In genomic region chr16:51152691-51153261, GRCh38 we compare ENCODE assay signal across 10 cellular contexts. TPM values are rescaled to one million over a fixed set of nuclear protein-coding genes. Genes with fewer than 3 reads are reported as not detected.
DNase-seq lines count a peak whose midpoint lies in the region; TF ChIP-seq lines count a peak whose summit lies in the region.
"Had no signal": no experiment of that assay in that cellular context is flagged by ENCODE, and none has a peak within 500 bp of the region (broad histone marks: within the 10 kb centered on the region; RNA-seq: fewer than 3 reads in every experiment).

No MANE protein-coding gene starts in this region.

- 2% methylated on average over 24 of the region's 51 CpGs for WGBS in suprapubic skin

- H3K36me3 ChIP-seq in suprapubic skin: no peaks in the 10 kb centered on the region

- peak; percentile 25 for DNase-seq in activated CD4-positive, alpha-beta T cell treated with anti-CD3 and anti-CD28 coated beads for 48 hours
- DNase-seq in activated CD4-positive, alpha-beta T cell treated with anti-CD3 and anti-CD28 coated beads, Interleukin-2, amount 50 U/mL, for 1 hour: no peak
- peak; percentile 70 for DNase-seq in astrocyte of the spinal cord (ENCODE audit: low read depth, low spot score)
- DNase-seq in suprapubic skin (ENCODE audit: low spot score in 2 of 2): no peak
- DNase-seq in NCI-H226: no peak
- no peak for DNase-seq in mucosa of gallbladder (ENCODE audit: low spot score)
- DNase-seq in DMS79 treated with DMSO at 0.1 percent for 48 hours (lab: John Stamatoyannopoulos, UW): no peak
- DNase-seq: NCI-H187 treated with DMSO at 0.1 percent for 48 hours had no signal

- in situ Hi-C loops in astrocyte of the spinal cord (cut with HindIII; ENCODE audit: low sequenced_read_pairs): no loop called here

- H3K4me3 ChIP-seq in astrocyte of the spinal cord (ENCODE audit: low read depth, low read length) (peak overlapping the region; percentile 82), suprapubic skin (peak overlapping the region; percentile 53)

- H3K27ac ChIP-seq in layer of hippocampus (ENCODE audit: low read depth, low read length) (peak overlapping the region; percentile 89), suprapubic skin (no peak overlapping the region)
- H3K27ac ChIP-seq: C4-2B had no signal

- no peak for TF ChIP-seq EP300 in suprapubic skin (IDR thresholded peaks at IDR 0.05)

- no peak for TF ChIP-seq CTCF in astrocyte of the spinal cord (IDR thresholded peaks at IDR 0.05; ENCODE audit: low read depth, low read length)
- TF ChIP-seq CTCF in suprapubic skin (IDR thresholded peaks at IDR 0.05): no peak

- TF ChIP-seq POLR2A in suprapubic skin (IDR thresholded peaks at IDR 0.05): no peak

- H3K27me3 ChIP-seq in layer of hippocampus (ENCODE audit: control insufficient read depth, insufficient read depth, low read length) (peaks cover 6% of the 10 kb centered on the region), suprapubic skin (peaks cover 100% of the 10 kb centered on the region)

- H3K4me1 ChIP-seq in suprapubic skin: peaks cover 59% of the 10 kb centered on the region

- H3K9me3 ChIP-seq in suprapubic skin: no peaks in the 10 kb centered on the region

RNA-seq across cellular contexts. Expression of gene SALL1, which starts 1.7 kb away (rescaled TPM):
- under 1 TPM in 2 of 4 donors, not detected in 2; 0.08 TPM for total RNA-seq in suprapubic skin
- 1.2 TPM for total RNA-seq in mucosa of gallbladder

Comparison
In these comparisons a context has a peak if more than half of its experiments do, and no peak if none do; other contexts are left out.
1. DNase-seq: peak in activated CD4-positive, alpha-beta T cell treated with anti-CD3 and anti-CD28 coated beads for 48 hours (single experiment) and astrocyte of the spinal cord (single experiment); none in activated CD4-positive, alpha-beta T cell treated with anti-CD3 and anti-CD28 coated beads, Interleukin-2, amount 50 U/mL, for 1 hour (single experiment), suprapubic skin (0 of 2), NCI-H226 (single experiment), mucosa of gallbladder (single experiment) and DMS79 treated with DMSO at 0.1 percent for 48 hours (single experiment).